In the genomic region with DNA sequence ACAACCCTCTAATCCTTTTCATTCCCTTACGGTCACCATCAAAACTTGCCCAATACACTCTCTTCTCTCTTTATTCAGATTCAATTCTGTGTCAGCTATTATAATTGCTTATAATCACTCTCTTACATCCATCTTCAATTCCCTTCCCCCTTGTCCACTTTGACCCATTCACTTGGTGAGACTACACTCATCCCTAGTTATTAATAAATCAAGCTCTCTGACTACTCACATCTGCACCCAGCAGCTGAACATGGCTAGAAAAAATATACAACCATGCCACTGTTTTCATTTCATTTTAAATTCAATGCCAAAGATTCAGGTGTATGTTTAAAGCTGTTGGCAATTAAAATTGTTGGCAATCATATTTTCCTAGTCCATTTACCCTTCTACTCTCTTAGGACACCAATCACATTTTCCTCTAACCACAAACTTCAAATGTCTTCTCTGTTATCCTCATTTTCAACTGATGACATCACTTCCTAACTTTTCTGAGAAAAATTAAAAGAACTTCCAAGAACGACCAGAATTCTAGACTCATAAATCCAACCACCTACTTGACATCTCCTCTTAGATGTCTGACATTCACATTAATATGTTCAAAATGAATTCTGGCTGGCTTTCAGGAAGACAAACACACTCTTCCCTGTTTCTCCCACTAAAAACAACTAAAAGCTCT, we compare ENCODE assay signal across 11 cellular contexts. TPM values are rescaled to one million over a fixed set of nuclear protein-coding genes. Genes with fewer than 3 reads are reported as not detected.
DNase-seq lines count a peak whose midpoint lies in the region; ATAC-seq and TF ChIP-seq lines count a peak whose summit lies in the region.
"Had no signal": no experiment of that assay in that cellular context is flagged by ENCODE, and none has a peak within 500 bp of the region (broad histone marks: within the 10 kb centered on the region; RNA-seq: fewer than 3 reads in every experiment).

No MANE protein-coding gene starts in this region.

- TF ChIP-seq CTCF in AG10803 (conservative IDR thresholded peaks at IDR 0.05; ENCODE audit: low read length) (no peak), mammary epithelial cell (conservative IDR thresholded peaks at IDR 0.05 in 1 of 2, IDR thresholded peaks at IDR 0.05 in 1 of 2; ENCODE audit: extremely low read depth in 1 of 2, insufficient read depth in 1 of 2, low read depth in 1 of 2, low read length in 2 of 2) (no peak), RWPE1 (conservative IDR thresholded peaks at IDR 0.05; ENCODE audit: low read depth) (no peak)

- peak; percentile 66 for ATAC-seq in activated naive CD8-positive, alpha-beta T cell treated with anti-CD3 and anti-CD28 coated beads, Interleukin-2, amount 50 U/mL, for 24 hours
- no peak for ATAC-seq in memory B cell (ENCODE audit: low read depth)

- peaks cover 78% of the 10 kb centered on the region for H3K4me1 Mint-ChIP-seq in activated naive CD8-positive, alpha-beta T cell treated with anti-CD3 and anti-CD28 coated beads, Interleukin-2, amount 50 U/mL, for 24 hours
- peaks cover 33% of the 10 kb centered on the region for H3K4me1 Mint-ChIP-seq in memory B cell

- H3K9ac ChIP-seq in GM23248 (no peak overlapping the region), mammary epithelial cell (ENCODE audit: insufficient read depth, low read length) (no peak overlapping the region)

- H4K20me1 ChIP-seq in GM23248 (ENCODE audit: insufficient read depth) (0 out of 2 replicates have a peak, but pooled peaks cover 3% of the 10 kb centered on the region), mammary epithelial cell (ENCODE audit: insufficient read depth, low read length) (no peaks in the 10 kb centered on the region)

- peaks cover 56% of the 10 kb centered on the region for H3K36me3 Mint-ChIP-seq in activated naive CD8-positive, alpha-beta T cell treated with anti-CD3 and anti-CD28 coated beads, Interleukin-2, amount 50 U/mL, for 24 hours (ENCODE audit: low read depth)
- peaks cover 29% of the 10 kb centered on the region for H3K36me3 Mint-ChIP-seq in memory B cell

- H3K4me2 ChIP-seq in GM23248 (ENCODE audit: unreplicated experiment), result peak overlapping the region; percentile 41
- H3K4me2 ChIP-seq in mammary epithelial cell (ENCODE audit: insufficient read depth, low read depth, low read length), result no peak overlapping the region

- CTCF ChIA-PET in mammary epithelial cell (lab: Charles Lee; ENCODE audit: low non-redundant PET), result interaction anchor here (0.6 kb wide), 1 partner anchor 540 kb away, joined by 4 read pairs; no protein-coding TSS in a partner anchor
- CTCF ChIA-PET in RWPE1 (lab: Yijun Ruan, JAX), result interaction anchor here (0.6 to 1.1 kb wide), 3 partner anchors 94 to 278 kb away, joined by 4 read pairs; no protein-coding TSS in a partner anchor

- DNase-seq in AG10803 (ENCODE audit: low read depth) (peak; percentile 72), GM23248 (peak; percentile 65), memory B cell (ENCODE audit: low spot score in 2 of 2) (no peak), mammary epithelial cell (no peak), NCI-H2196 treated with DMSO at 0.1 percent for 48 hours (lab: John Stamatoyannopoulos, UW; ENCODE audit: unreplicated experiment) (no peak), ureter (ENCODE audit: low spot score) (no peak), RWPE1 (ENCODE audit: low spot score) (no peak)
- no peak for DNase-seq in activated naive CD8-positive, alpha-beta T cell treated with anti-CD3 and anti-CD28 coated beads, Interleukin-2, amount 50 U/mL, for 24 hours
- DNase-seq: hypothalamus, KG1, NCI-H524 treated with DMSO at 0.1 percent for 48 hours had no signal

- in situ Hi-C loops in GM23248 (cut with MboI) (no loop called here), mammary epithelial cell (cut with MboI; ENCODE audit: low sequenced_read_pairs in 2 of 2) (no loop called here)

- peaks cover 8% of the 10 kb centered on the region; the same call in 1 of the 2 replicates for H3K36me3 ChIP-seq in GM23248 (ENCODE audit: low read depth)
- peaks cover 4% of the 10 kb centered on the region for H3K36me3 ChIP-seq in mammary epithelial cell (ENCODE audit: insufficient read depth, low read length)

- H3K4me3 Mint-ChIP-seq in activated naive CD8-positive, alpha-beta T cell treated with anti-CD3 and anti-CD28 coated beads, Interleukin-2, amount 50 U/mL, for 24 hours, result peak overlapping the region; percentile 48
- no peak overlapping the region for H3K4me3 Mint-ChIP-seq in memory B cell

- peaks cover 18% of the 10 kb centered on the region; the same call in 1 of the 2 replicates for H3F3A ChIP-seq in GM23248 (ENCODE audit: insufficient read depth)

- H3K27me3 ChIP-seq in GM23248 (replicated peaks; ENCODE audit: insufficient read depth), result no peaks in the 10 kb centered on the region
- no peaks in the 10 kb centered on the region for H3K27me3 ChIP-seq in mammary epithelial cell (ENCODE audit: insufficient read depth, low read length)

- H3K9me3 ChIP-seq in GM23248 (ENCODE audit: low read depth), result no peaks in the 10 kb centered on the region
- no peaks in the 10 kb centered on the region for H3K9me3 ChIP-seq in mammary epithelial cell (replicated peaks; ENCODE audit: insufficient read depth, low read length)

- no peaks in the 10 kb centered on the region for H3K9me3 Mint-ChIP-seq in activated naive CD8-positive, alpha-beta T cell treated with anti-CD3 and anti-CD28 coated beads, Interleukin-2, amount 50 U/mL, for 24 hours
- H3K9me3 Mint-ChIP-seq in memory B cell, result no peaks in the 10 kb centered on the region

- dilution Hi-C loops in mammary epithelial cell (cut with HindIII; ENCODE audit: low sequenced_read_pairs), result no loop called here

- POLR2A ChIA-PET in RWPE1 (lab: Yijun Ruan, JAX; ENCODE audit: low non-redundant PET), result no interaction called here

- H3K27ac ChIP-seq in GM23248 (peak overlapping the region; percentile 36; the same call in 1 of the 2 replicates), mammary epithelial cell (ENCODE audit: insufficient read depth, low read depth, low read length) (no peak overlapping the region), RWPE1 (no peak overlapping the region)

- H2AFZ ChIP-seq in GM23248, result no peak overlapping the region
- H2AFZ ChIP-seq in mammary epithelial cell (ENCODE audit: low read depth, low read length), result no peak overlapping the region

- 48 to 51% methylated on average over 2 of the region's 2 CpGs for WGBS in GM23248 (ENCODE audit: low coverage in 1 of 2, low lambda C conversion rate in 2 of 2, missing lambda C conversion rate in 2 of 2), 2 experiments
- 53% methylated on average over 2 of the region's 2 CpGs for WGBS in mammary epithelial cell (ENCODE audit: low coverage, missing lambda C conversion rate)

- no peaks in the 10 kb centered on the region for H3K27me3 Mint-ChIP-seq in activated naive CD8-positive, alpha-beta T cell treated with anti-CD3 and anti-CD28 coated beads, Interleukin-2, amount 50 U/mL, for 24 hours
- no peaks in the 10 kb centered on the region for H3K27me3 Mint-ChIP-seq in memory B cell

- H3K79me2 ChIP-seq in GM23248 (ENCODE audit: insufficient read depth) (peaks cover 100% of the 10 kb centered on the region), mammary epithelial cell (ENCODE audit: insufficient read depth, low read length) (peaks cover 73% of the 10 kb centered on the region)

- BruUV-seq in mammary epithelial cell (replicated peaks; lab: Mats Ljungman, UMichigan), result no TSS peak

- H3K27ac Mint-ChIP-seq in activated naive CD8-positive, alpha-beta T cell treated with anti-CD3 and anti-CD28 coated beads, Interleukin-2, amount 50 U/mL, for 24 hours, result peak overlapping the region; percentile 87
- H3K27ac Mint-ChIP-seq in memory B cell, result peak overlapping the region; percentile 19

- H3K4me3 ChIP-seq in AG10803 (ENCODE audit: low read length) (no peak overlapping the region), GM23248 (no peak overlapping the region), mammary epithelial cell (replicated peaks in 1 of 3; ENCODE audit: insufficient read depth in 1 of 3, low read depth in 2 of 3, low read length in 3 of 3) (no peak overlapping the region)

- H3K9me2 ChIP-seq in GM23248 (ENCODE audit: insufficient read depth), result no peaks in the 10 kb centered on the region

- peaks cover 33% of the 10 kb centered on the region for H3K4me1 ChIP-seq in GM23248 (ENCODE audit: insufficient read depth)
- H3K4me1 ChIP-seq in mammary epithelial cell (ENCODE audit: insufficient read depth, low read length), result peaks cover 7% of the 10 kb centered on the region

- intact Hi-C loops in mammary epithelial cell (cut with micrococcal nuclease), result no loop called here

RNA-seq across cellular contexts. Expression of a gene that starts 5.5 kb away (rescaled TPM):
- 126 and 128 TPM in 2 replicates for total RNA-seq in GM23248 (2014; rRNA removed; shearing (Covaris generic))
- polyA plus RNA-seq in GM23248 (2016; fragmentation: Nextera tagmentation; extraction: Ambion mirVana) (121 and 122 TPM in 2 replicates), mammary epithelial cell (40.0 TPM)
- total RNA-seq in mammary epithelial cell (10 to 100 TPM; 30.0 to 71.3 TPM), ureter (28.0 TPM)
- polyA minus RNA-seq in mammary epithelial cell, result 4.0 TPM

RNA-seq across cellular contexts. Expression of a gene that starts 41.8 kb away (rescaled TPM):
- 329 and 332 TPM in 2 replicates for total RNA-seq in GM23248 (2014; rRNA removed; shearing (Covaris generic))
- polyA plus RNA-seq in GM23248 (2016; fragmentation: Nextera tagmentation; extraction: Ambion mirVana), result 318 and 337 TPM in 2 replicates
- 100 to 1,000 TPM; 273 to 375 TPM for total RNA-seq in mammary epithelial cell
- 209 TPM for polyA plus RNA-seq in mammary epithelial cell
- polyA minus RNA-seq in mammary epithelial cell, result 296 TPM
- 167 TPM for total RNA-seq in ureter

Comparison
In these comparisons a context has a peak if more than half of its experiments do, and no peak if none do; other contexts are left out.
1. DNase-seq: peak in AG10803 (single experiment) and GM23248 (single experiment); none in activated naive CD8-positive, alpha-beta T cell treated with anti-CD3 and anti-CD28 coated beads, Interleukin-2, amount 50 U/mL, for 24 hours (single experiment), memory B cell (0 of 2), mammary epithelial cell (single experiment), NCI-H2196 treated with DMSO at 0.1 percent for 48 hours (single experiment), ureter (single experiment) and RWPE1 (single experiment).